ENCODE assay signal across 8 cellular contexts in genomic region chr7:130492519-130493274, GRCh38. TPM values are rescaled to one million over a fixed set of nuclear protein-coding genes. Genes with fewer than 3 reads are reported as not detected.
DNase-seq lines count a peak whose midpoint lies in the region; ATAC-seq and TF ChIP-seq lines count a peak whose summit lies in the region.
"Had no signal": no experiment of that assay in that cellular context is flagged by ENCODE, and none has a peak within 500 bp of the region (broad histone marks: within the 10 kb centered on the region; RNA-seq: fewer than 3 reads in every experiment).

No MANE protein-coding gene starts in this region.

- H3K9ac ChIP-seq in fibroblast of lung (ENCODE audit: insufficient read depth, low read length) = peak overlapping the region; percentile 40

- H3K9me3 ChIP-seq in SJCRH30 (replicated peaks) = no peaks in the 10 kb centered on the region
- no peaks in the 10 kb centered on the region for H3K9me3 ChIP-seq in fibroblast of lung (ENCODE audit: control insufficient read depth, insufficient read depth, low read depth, low read length)
- no peaks in the 10 kb centered on the region for H3K9me3 ChIP-seq in sigmoid colon

- TF ChIP-seq POLR2A in sigmoid colon (IDR thresholded peaks at IDR 0.05) = no peak

- H3K4me3 ChIP-seq in SJCRH30 = peak overlapping the region; percentile 77
- H3K4me3 ChIP-seq in fibroblast of lung (replicated peaks in 1 of 4; ENCODE audit: control extremely low read depth in 1 of 4, insufficient read depth in 1 of 4, low read depth in 3 of 4, low read length in 4 of 4) = peak overlapping the region; percentile 22 to 81 (median 60)
- peak overlapping the region; percentile 17 to 53 (median 44) for H3K4me3 ChIP-seq in sigmoid colon

- H3K79me2 ChIP-seq in fibroblast of lung (ENCODE audit: control insufficient read depth, insufficient read depth, low read length) = peaks cover 28% of the 10 kb centered on the region

- H2AFZ ChIP-seq in fibroblast of lung (ENCODE audit: low read length) = no peak overlapping the region

- 65 to 88% methylated on average over 51 of the region's 51 CpGs for WGBS in sigmoid colon, 2 donors

- no peak overlapping the region for H3K4me2 ChIP-seq in fibroblast of lung (ENCODE audit: extremely low read depth, insufficient read depth, low read length)

- no peaks in the 10 kb centered on the region for H4K20me1 ChIP-seq in fibroblast of lung (ENCODE audit: control insufficient read depth, extremely low read depth, insufficient read depth, low read length)

- TF ChIP-seq CTCF in fibroblast of lung (conservative IDR thresholded peaks at IDR 0.05 in 1 of 2, IDR thresholded peaks at IDR 0.05 in 1 of 2; ENCODE audit: low read depth in 1 of 2, low read length in 2 of 2) = no peak
- TF ChIP-seq CTCF in sigmoid colon (IDR thresholded peaks at IDR 0.05) = no peak

- intact Hi-C loops in sigmoid colon (cut with DNase I) = loop anchor here (2.0 to 5.0 kb wide), 2 partner anchors 214 to 285 kb away; partner anchors contain the start of genes SSMEM1 and TMEM209

- ATAC-seq in HG03139 (IDR thresholded peaks at IDR 0.05; ENCODE audit: unreplicated experiment) (no peak), GM21529 (IDR thresholded peaks at IDR 0.05; ENCODE audit: unreplicated experiment) (no peak)

- no peaks in the 10 kb centered on the region for H3K27me3 ChIP-seq in SJCRH30
- no peaks in the 10 kb centered on the region for H3K27me3 ChIP-seq in fibroblast of lung (ENCODE audit: control insufficient read depth, insufficient read depth, low read length)
- H3K27me3 ChIP-seq in sigmoid colon = peaks cover 10 to 45% (median 12%) of the 10 kb centered on the region in 3 donors

- H3K4me1 ChIP-seq in SJCRH30 (peaks cover 20% of the 10 kb centered on the region), fibroblast of lung (ENCODE audit: control insufficient read depth, extremely low read depth, insufficient read depth, low read length) (peaks cover 4% of the 10 kb centered on the region), sigmoid colon (peaks cover 0 to 27% (median 24%) of the 10 kb centered on the region in 4 donors)

- no peak for TF ChIP-seq EP300 in sigmoid colon (IDR thresholded peaks at IDR 0.05)

- H3K27ac ChIP-seq in SJCRH30 (peak overlapping the region; percentile 95), fibroblast of lung (ENCODE audit: insufficient read depth, low read length) (peak overlapping the region; percentile 19), sigmoid colon (peak overlapping the region in 2 of 4 donors; percentile 5 to 60)

- H3K36me3 ChIP-seq in SJCRH30 = peaks cover 52% of the 10 kb centered on the region
- no peaks in the 10 kb centered on the region for H3K36me3 ChIP-seq in fibroblast of lung (ENCODE audit: control insufficient read depth, insufficient read depth, low read length)
- H3K36me3 ChIP-seq in sigmoid colon = no peaks in the 10 kb centered on the region

- DNase-seq in G401 (ENCODE audit: low spot score) (peak; percentile 36), SJCRH30 (peak in 1 of 2 experiments; percentile 23), fibroblast of lung (ENCODE audit: low read depth in 2 of 2) (peak in 1 of 2 donors; percentile 28), sigmoid colon (no peak), A172 (ENCODE audit: low spot score) (no peak)
- DNase-seq: NCI-H1436 treated with DMSO at 0.1 percent for 48 hours had no signal

- in situ Hi-C loops in G401 (cut with HindIII; ENCODE audit: low sequenced_read_pairs) = no loop called here

RNA-seq across cellular contexts. Expression of gene MEST, which starts 0.8 kb away (rescaled TPM):
- total RNA-seq in G401 (2014; rRNA removed; shearing (Covaris generic)) = 0.34 and 4.6 TPM in 2 replicates
- 1,979 and 2,085 TPM in 2 replicates for total RNA-seq in SJCRH30 (2014; rRNA removed; shearing (Covaris generic))
- total RNA-seq in fibroblast of lung (38.8 and 175 TPM in 2 replicates), sigmoid colon (10 to 100 TPM in 1 of 4 donors, 1 to 10 TPM in 3; 6.0 to 14.1 (median 7.8) TPM)
- polyA plus RNA-seq in fibroblast of lung (132 and 382 TPM in 2 replicates), sigmoid colon (10 to 100 TPM in 2 of 3 donors, 1 to 10 TPM in 1; 9.6 to 21.6 (median 10.2) TPM)
- 77.2 and 230 TPM in 2 replicates for polyA plus RNA-seq in fibroblast of lung (2012)
- 149 and 386 TPM in 2 replicates for polyA minus RNA-seq in fibroblast of lung (ENCODE audit: low replicate concordance)
- not detected in 2 replicates for total RNA-seq in A172 (2014; rRNA removed; shearing (Covaris generic))

RNA-seq across cellular contexts. Expression of gene CEP41, which starts 51.9 kb away (rescaled TPM):
- 0.80 TPM in 1 of 2 replicates, not detected in the other for total RNA-seq in G401 (2014; rRNA removed; shearing (Covaris generic))
- 39.4 and 39.9 TPM in 2 replicates for total RNA-seq in SJCRH30 (2014; rRNA removed; shearing (Covaris generic))
- total RNA-seq in fibroblast of lung (8.0 and 8.3 TPM in 2 replicates), sigmoid colon (10 to 100 TPM in 1 of 4 donors, 1 to 10 TPM in 3; 7.1 to 11.9 (median 7.5) TPM)
- polyA plus RNA-seq in fibroblast of lung (24.5 and 27.7 TPM in 2 replicates), sigmoid colon (1 to 10 TPM; 1.2 to 7.7 (median 2.8) TPM)
- 12.9 and 13.8 TPM in 2 replicates for polyA plus RNA-seq in fibroblast of lung (2012)
- polyA minus RNA-seq in fibroblast of lung (ENCODE audit: low replicate concordance) = 3.4 and 6.6 TPM in 2 replicates
- 15.9 and 21.3 TPM in 2 replicates for total RNA-seq in A172 (2014; rRNA removed; shearing (Covaris generic))

Comparison
In these comparisons a context has a peak if more than half of its experiments do, and no peak if none do; other contexts are left out.
1. RNA of gene MEST, which starts 0.8 kb away (total RNA-seq): 1,979 to 2,085 TPM in SJCRH30; 38.8 to 175 TPM in fibroblast of lung, 6.0 to 14.1 TPM in sigmoid colon, 0.34 to 4.6 TPM in G401 and not detected in A172; every median in the first group is over 10 times any median in the second.
2. Peak in every context shown above with its lines, with median percentiles within 50 percentile points of each other: H3K4me3 ChIP-seq.